In genomic region chr6:55209059-55209458, GRCh38 we compare ENCODE assay signal across 26 cellular contexts. TPM values are rescaled to one million over a fixed set of nuclear protein-coding genes. Genes with fewer than 3 reads are reported as not detected.
DNase-seq lines count a peak whose midpoint lies in the region; ATAC-seq and TF ChIP-seq lines count a peak whose summit lies in the region.
"Had no signal": no experiment of that assay in that cellular context is flagged by ENCODE, and none has a peak within 500 bp of the region (broad histone marks: within the 10 kb centered on the region; RNA-seq: fewer than 3 reads in every experiment).

No MANE protein-coding gene starts in this region.

- H3K4me1 ChIP-seq in SK-N-SH (ENCODE audit: control insufficient read depth in 1 of 2, insufficient read depth in 2 of 2, low read depth in 1 of 2, low read length in 1 of 2) = no peaks in the 10 kb centered on the region
- H3K4me1 ChIP-seq in RWPE2 (ENCODE audit: insufficient read depth, poor library complexity, severe bottlenecking) = peaks cover 17% of the 10 kb centered on the region
- no peaks in the 10 kb centered on the region for H3K4me1 ChIP-seq in gastrocnemius medialis
- H3K4me1 ChIP-seq: BLaER1 treated with 17β-estradiol and CSF1 and Interleukin-3, amounts not matched to agents 10 nM and 100 nM had no signal

- intact Hi-C loops in gastrocnemius medialis (cut with DNase I; ENCODE audit: low total_unique reads) = no loop called here

- TF ChIP-seq RAD21 in SK-N-SH (IDR thresholded peaks at IDR 0.05; ENCODE audit: low read length) = no peak

- no peaks in the 10 kb centered on the region for H3K79me2 ChIP-seq in SK-N-SH (ENCODE audit: insufficient read depth)

- H3K9ac ChIP-seq in SK-N-SH = no peak overlapping the region
- H3K9ac ChIP-seq: BLaER1 treated with 17β-estradiol and CSF1 and Interleukin-3, amounts not matched to agents 10 nM and 100 nM; KMS-11 had no signal

- no peaks in the 10 kb centered on the region for H3F3A ChIP-seq in SK-N-SH (replicated peaks; ENCODE audit: insufficient read depth)

- ATAC-seq in SK-N-SH treated with all-trans-retinoic acid at 6 μM for 48 hours = no peak
- peak; percentile 56; the same call in 2 of the 3 replicates for ATAC-seq in RWPE2 (ENCODE audit: low read depth)
- no peak for ATAC-seq in GM19395 (IDR thresholded peaks at IDR 0.05; ENCODE audit: unreplicated experiment)
- ATAC-seq in gastrocnemius medialis = no peak
- no peak for ATAC-seq in HG03025 (IDR thresholded peaks at IDR 0.05; ENCODE audit: low FRiP score, unreplicated experiment)
- ATAC-seq: GM12878 had no signal

- H3K9me2 ChIP-seq in SK-N-SH = no peaks in the 10 kb centered on the region

- no peak for TF ChIP-seq POLR2A in gastrocnemius medialis (IDR thresholded peaks at IDR 0.05)

- in situ Hi-C loops in gastrocnemius medialis (cut with MboI; ENCODE audit: low sequenced_read_pairs in 4 of 4) = no loop called here

- no peak overlapping the region for H2AFZ ChIP-seq in SK-N-SH (ENCODE audit: low read depth)

- POLR2A ChIA-PET in SK-N-SH (lab: Yijun Ruan, JAX) = no interaction called here

- TF ChIP-seq CTCF in SK-N-SH (IDR thresholded peaks at IDR 0.05) = no peak
- no peak for TF ChIP-seq CTCF in RWPE2 (IDR thresholded peaks at IDR 0.05; ENCODE audit: poor library complexity, severe bottlenecking)
- no peak for TF ChIP-seq CTCF in epithelial cell of esophagus (IDR thresholded peaks at IDR 0.05; ENCODE audit: insufficient read depth, low read depth, low read length, missing control alignments)
- TF ChIP-seq CTCF in gastrocnemius medialis (IDR thresholded peaks at IDR 0.05 in 4 of 5, conservative IDR thresholded peaks at IDR 0.05 in 1 of 5) = no peak

- no peak overlapping the region for H3K27ac ChIP-seq in SK-N-SH (ENCODE audit: low read depth in 2 of 2, low read length in 1 of 2)
- peak overlapping the region; percentile 11 for H3K27ac ChIP-seq in RWPE2 (ENCODE audit: poor library complexity, severe bottlenecking)
- H3K27ac ChIP-seq in gastrocnemius medialis = no peak overlapping the region
- H3K27ac ChIP-seq: 22Rv1; BLaER1 treated with 17β-estradiol and CSF1 and Interleukin-3, amounts not matched to agents 10 nM and 100 nM; KMS-11 had no signal

- H3K4me3 ChIP-seq in SK-N-SH (ENCODE audit: low read depth in 2 of 2, low read length in 1 of 2) (no peak overlapping the region), RWPE2 (ENCODE audit: severe bottlenecking) (no peak overlapping the region), epithelial cell of esophagus (ENCODE audit: low read length) (no peak overlapping the region), gastrocnemius medialis (no peak overlapping the region)
- H3K4me3 ChIP-seq: BLaER1 treated with 17β-estradiol and CSF1 and Interleukin-3, amounts not matched to agents 10 nM and 100 nM; GM12878 had no signal

- H4K20me1 ChIP-seq in SK-N-SH (ENCODE audit: insufficient read depth) = no peaks in the 10 kb centered on the region
- H4K20me1 ChIP-seq: BLaER1 treated with 17β-estradiol and CSF1 and Interleukin-3, amounts not matched to agents 10 nM and 100 nM had no signal

- DNase-seq in SK-N-SH = no peak
- DNase-seq in RWPE2 (ENCODE audit: low spot score) = no peak
- DNase-seq in epithelial cell of esophagus (ENCODE audit: low read depth) = peak; percentile 30
- DNase-seq in GOT3 (lab: John Stamatoyannopoulos, UW) = no peak
- DNase-seq in gastrocnemius medialis = no peak
- DNase-seq: Caco-2; CD4-positive, alpha-beta memory T cell; DMS 273 treated with DMSO at 0.1 percent for 48 hours; DMS79 treated with DMSO at 0.1 percent for 48 hours; H9; IMR-90; NCI-H1694; NCI-H2081; NCI-H2171; NCI-H345; NCI-H524; NCI-H82; OCI-M1; SHP77 treated with DMSO at 0.1 percent for 48 hours had no signal

- WGBS in SK-N-SH (ENCODE audit: low lambda C conversion rate) = 2% methylated on average over 1 of the region's 1 CpG

- CTCF ChIA-PET in SK-N-SH (lab: Yijun Ruan, JAX) = no interaction called here

- H3K27me3 ChIP-seq in SK-N-SH (ENCODE audit: insufficient read depth) = no peaks in the 10 kb centered on the region
- H3K27me3 ChIP-seq in RWPE2 (ENCODE audit: insufficient read depth, poor library complexity, severe bottlenecking) = no peaks in the 10 kb centered on the region
- H3K27me3 ChIP-seq in gastrocnemius medialis = no peaks in the 10 kb centered on the region
- H3K27me3 ChIP-seq: BLaER1 treated with 17β-estradiol and CSF1 and Interleukin-3, amounts not matched to agents 10 nM and 100 nM had no signal

- TF ChIP-seq EP300 in SK-N-SH (IDR thresholded peaks at IDR 0.05; ENCODE audit: borderline replicate concordance in 1 of 2, low read depth in 1 of 2, low read length in 1 of 2) = no peak

- H3K4me2 ChIP-seq in SK-N-SH = no peak overlapping the region
- H3K4me2 ChIP-seq: BLaER1 treated with 17β-estradiol and CSF1 and Interleukin-3, amounts not matched to agents 10 nM and 100 nM; KMS-11 had no signal

- H3K36me3 ChIP-seq in SK-N-SH (replicated peaks in 1 of 2; ENCODE audit: control insufficient read depth in 1 of 2, insufficient read depth in 2 of 2, low read length in 1 of 2) (no peaks in the 10 kb centered on the region), RWPE2 (ENCODE audit: low read depth) (no peaks in the 10 kb centered on the region), gastrocnemius medialis (no peaks in the 10 kb centered on the region)
- H3K36me3 ChIP-seq: BLaER1 treated with 17β-estradiol and CSF1 and Interleukin-3, amounts not matched to agents 10 nM and 100 nM had no signal

- H3K9me3 ChIP-seq in SK-N-SH (no peaks in the 10 kb centered on the region), RWPE2 (ENCODE audit: severe bottlenecking) (no peaks in the 10 kb centered on the region), gastrocnemius medialis (no peaks in the 10 kb centered on the region)
- H3K9me3 ChIP-seq: BLaER1 treated with 17β-estradiol and CSF1 and Interleukin-3, amounts not matched to agents 10 nM and 100 nM; Caco-2 had no signal

TF ChIP-seq in SK-N-SH treated with all-trans-retinoic acid at 6 μM for 48 hours, 23 proteins besides CTCF, POLR2A, EP300 and RAD21:
- TF ChIP-seq ISL1 (CRISPR knock-in tag; IDR thresholded peaks at IDR 0.05) (peak; percentile 37; the same call in 1 of the 2 replicates), TCF4 (CRISPR knock-in tag; IDR thresholded peaks at IDR 0.05; ENCODE audit: borderline replicate concordance) (no peak), CSRNP3 (CRISPR knock-in tag; IDR thresholded peaks at IDR 0.05) (no peak)

TF ChIP-seq in SK-N-SH, 30 proteins besides CTCF, POLR2A, EP300 and RAD21:
- TF ChIP-seq, protein P1, sequence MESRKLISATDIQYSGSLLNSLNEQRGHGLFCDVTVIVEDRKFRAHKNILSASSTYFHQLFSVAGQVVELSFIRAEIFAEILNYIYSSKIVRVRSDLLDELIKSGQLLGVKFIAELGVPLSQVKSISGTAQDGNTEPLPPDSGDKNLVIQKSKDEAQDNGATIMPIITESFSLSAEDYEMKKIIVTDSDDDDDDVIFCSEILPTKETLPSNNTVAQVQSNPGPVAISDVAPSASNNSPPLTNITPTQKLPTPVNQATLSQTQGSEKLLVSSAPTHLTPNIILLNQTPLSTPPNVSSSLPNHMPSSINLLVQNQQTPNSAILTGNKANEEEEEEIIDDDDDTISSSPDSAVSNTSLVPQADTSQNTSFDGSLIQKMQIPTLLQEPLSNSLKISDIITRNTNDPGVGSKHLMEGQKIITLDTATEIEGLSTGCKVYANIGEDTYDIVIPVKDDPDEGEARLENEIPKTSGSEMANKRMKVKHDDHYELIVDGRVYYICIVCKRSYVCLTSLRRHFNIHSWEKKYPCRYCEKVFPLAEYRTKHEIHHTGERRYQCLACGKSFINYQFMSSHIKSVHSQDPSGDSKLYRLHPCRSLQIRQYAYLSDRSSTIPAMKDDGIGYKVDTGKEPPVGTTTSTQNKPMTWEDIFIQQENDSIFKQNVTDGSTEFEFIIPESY (IDR thresholded peaks at IDR 0.05; ENCODE audit: borderline replicate concordance, low read depth) = no peak
- TF ChIP-seq TEAD4 (IDR thresholded peaks at IDR 0.05; ENCODE audit: borderline replicate concordance, insufficient read depth) = no peak
- TF ChIP-seq CHD2 (IDR thresholded peaks at IDR 0.05; ENCODE audit: low read length, partially characterized antibody) = no peak
- TF ChIP-seq EZH2phosphoT487 (IDR thresholded peaks at IDR 0.05; ENCODE audit: borderline replicate concordance, low read depth) = no peak
- TF ChIP-seq NFIC (IDR thresholded peaks at IDR 0.05; ENCODE audit: borderline replicate concordance) = no peak
- TF ChIP-seq MXI1 (IDR thresholded peaks at IDR 0.05; ENCODE audit: low read depth, low read length) = no peak
- no peak for TF ChIP-seq JUND (IDR thresholded peaks at IDR 0.05)

RNA-seq across cellular contexts. Expression of gene HCRTR2, which starts 34.7 kb away (rescaled TPM):
- polyA plus RNA-seq in SK-N-SH (2012; rRNA removed) = not detected in 2 replicates
- not detected in 2 replicates for polyA plus RNA-seq in SK-N-SH (2012; cell fraction: cytosol; rRNA removed)
- polyA plus RNA-seq in SK-N-SH (2012; cell fraction: nucleus; rRNA removed) = not detected in 2 replicates
- not detected for total RNA-seq in gastrocnemius medialis
- total RNA-seq: CD4-positive, alpha-beta memory T cell; GM12878; H9; IMR-90 had no signal
- polyA plus RNA-seq: CD4-positive, alpha-beta memory T cell; GM12878; IMR-90 had no signal
